Comparison of ENCODE assay signal across 10 cellular contexts in genomic region chr10:6114758-6115410, GRCh38. TPM values are rescaled to one million over a fixed set of nuclear protein-coding genes. Genes with fewer than 3 reads are reported as not detected.
DNase-seq lines count a peak whose midpoint lies in the region; ATAC-seq and TF ChIP-seq lines count a peak whose summit lies in the region.
"Had no signal": no experiment of that assay in that cellular context is flagged by ENCODE, and none has a peak within 500 bp of the region (broad histone marks: within the 10 kb centered on the region; RNA-seq: fewer than 3 reads in every experiment).

No MANE protein-coding gene starts in this region.

- in situ Hi-C loops in SK-MEL-5 (cut with HindIII; ENCODE audit: low pct_unique_long_range_greater_than_20kb, low sequenced_read_pairs), result no loop called here

- no peak for TF ChIP-seq CTCF in epithelial cell of proximal tubule (conservative IDR thresholded peaks at IDR 0.05; ENCODE audit: low read depth, low read length)

- peak; percentile 80 for DNase-seq in GM04504 (ENCODE audit: low read depth)
- DNase-seq in SK-MEL-5 (ENCODE audit: low read depth, low spot score), result peak; percentile 65
- peak; percentile 32 for DNase-seq in epithelial cell of proximal tubule (ENCODE audit: low read depth)
- DNase-seq in renal cortical epithelial cell (ENCODE audit: low read depth), result peak; percentile 47
- no peak for DNase-seq in NCI-H446 treated with DMSO at 0.1 percent for 48 hours (lab: John Stamatoyannopoulos, UW)
- no peak for DNase-seq in stimulated activated naive CD4-positive, alpha-beta T cell (lab: John Stamatoyannopoulos, UW)
- no peak for DNase-seq in NCI-H1092 (lab: John Stamatoyannopoulos, UW)
- DNase-seq: stimulated activated CD4-positive, alpha-beta T cell treated with anti-CD3 and anti-CD28 coated beads, Interleukin-4, amount 100 ng/mL, for 1 hour had no signal

- ATAC-seq in GM18520 (IDR thresholded peaks at IDR 0.05; ENCODE audit: unreplicated experiment), result no peak
- ATAC-seq: foreskin keratinocyte had no signal

- no peak overlapping the region for H3K4me3 ChIP-seq in epithelial cell of proximal tubule (ENCODE audit: low read depth, low read length)

RNA-seq across cellular contexts. Expression of gene RBM17, which starts 26.1 kb away (rescaled TPM):
- total RNA-seq in SK-MEL-5 (2014; rRNA removed; shearing (Covaris generic)), result 19.0 and 23.1 TPM in 2 replicates
- polyA plus RNA-seq in SK-MEL-5 (2015; cell fraction: cytosol; rRNA removed), result 35.3 and 35.6 TPM in 2 replicates
- polyA plus RNA-seq in SK-MEL-5 (2015; cell fraction: nucleus; rRNA removed), result 115 and 165 TPM in 2 replicates
- 48.2 and 57.3 TPM in 2 replicates for total RNA-seq in epithelial cell of proximal tubule
- total RNA-seq in renal cortical epithelial cell, result 32.0 and 60.3 TPM in 2 replicates

RNA-seq across cellular contexts. Expression of gene IL2RA, which starts 52.7 kb away (rescaled TPM):
- not detected in 2 replicates for total RNA-seq in SK-MEL-5 (2014; rRNA removed; shearing (Covaris generic))
- polyA plus RNA-seq in SK-MEL-5 (2015; cell fraction: cytosol; rRNA removed), result not detected in 2 replicates
- polyA plus RNA-seq in SK-MEL-5 (2015; cell fraction: nucleus; rRNA removed), result not detected in 2 replicates
- total RNA-seq in epithelial cell of proximal tubule, result not detected in 2 replicates
- total RNA-seq in renal cortical epithelial cell, result not detected in 2 replicates
- total RNA-seq: foreskin keratinocyte had no signal
- polyA plus RNA-seq: foreskin keratinocyte had no signal

Comparison
In these comparisons a context has a peak if more than half of its experiments do, and no peak if none do; other contexts are left out.
1. DNase-seq: peak in GM04504 (single experiment), SK-MEL-5 (single experiment), epithelial cell of proximal tubule (single experiment) and renal cortical epithelial cell (single experiment); none in NCI-H446 treated with DMSO at 0.1 percent for 48 hours (single experiment), stimulated activated naive CD4-positive, alpha-beta T cell (0 of 6) and NCI-H1092 (single experiment).